ENCODE assay signal across 1 cellular context in genomic region chr16:27786221-27786848, GRCh38.
TF ChIP-seq lines count a peak whose summit lies in the region.

No MANE protein-coding gene starts in this region.

TF ChIP-seq in GM23338, 12 proteins besides CTCF, POLR2A, EP300 and RAD21:
- TF ChIP-seq, protein P1, sequence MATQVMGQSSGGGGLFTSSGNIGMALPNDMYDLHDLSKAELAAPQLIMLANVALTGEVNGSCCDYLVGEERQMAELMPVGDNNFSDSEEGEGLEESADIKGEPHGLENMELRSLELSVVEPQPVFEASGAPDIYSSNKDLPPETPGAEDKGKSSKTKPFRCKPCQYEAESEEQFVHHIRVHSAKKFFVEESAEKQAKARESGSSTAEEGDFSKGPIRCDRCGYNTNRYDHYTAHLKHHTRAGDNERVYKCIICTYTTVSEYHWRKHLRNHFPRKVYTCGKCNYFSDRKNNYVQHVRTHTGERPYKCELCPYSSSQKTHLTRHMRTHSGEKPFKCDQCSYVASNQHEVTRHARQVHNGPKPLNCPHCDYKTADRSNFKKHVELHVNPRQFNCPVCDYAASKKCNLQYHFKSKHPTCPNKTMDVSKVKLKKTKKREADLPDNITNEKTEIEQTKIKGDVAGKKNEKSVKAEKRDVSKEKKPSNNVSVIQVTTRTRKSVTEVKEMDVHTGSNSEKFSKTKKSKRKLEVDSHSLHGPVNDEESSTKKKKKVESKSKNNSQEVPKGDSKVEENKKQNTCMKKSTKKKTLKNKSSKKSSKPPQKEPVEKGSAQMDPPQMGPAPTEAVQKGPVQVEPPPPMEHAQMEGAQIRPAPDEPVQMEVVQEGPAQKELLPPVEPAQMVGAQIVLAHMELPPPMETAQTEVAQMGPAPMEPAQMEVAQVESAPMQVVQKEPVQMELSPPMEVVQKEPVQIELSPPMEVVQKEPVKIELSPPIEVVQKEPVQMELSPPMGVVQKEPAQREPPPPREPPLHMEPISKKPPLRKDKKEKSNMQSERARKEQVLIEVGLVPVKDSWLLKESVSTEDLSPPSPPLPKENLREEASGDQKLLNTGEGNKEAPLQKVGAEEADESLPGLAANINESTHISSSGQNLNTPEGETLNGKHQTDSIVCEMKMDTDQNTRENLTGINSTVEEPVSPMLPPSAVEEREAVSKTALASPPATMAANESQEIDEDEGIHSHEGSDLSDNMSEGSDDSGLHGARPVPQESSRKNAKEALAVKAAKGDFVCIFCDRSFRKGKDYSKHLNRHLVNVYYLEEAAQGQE (IDR thresholded peaks at IDR 0.05; ENCODE audit: unreplicated experiment): no peak
- TF ChIP-seq EZH2phosphoT487 (IDR thresholded peaks at IDR 0.05; ENCODE audit: unreplicated experiment): no peak
- TF ChIP-seq NANOG (IDR thresholded peaks at IDR 0.05; ENCODE audit: borderline replicate concordance): no peak
- no peak for TF ChIP-seq ZNF114 (CRISPR knock-in tag; IDR thresholded peaks at IDR 0.05)
- TF ChIP-seq, protein P2, sequence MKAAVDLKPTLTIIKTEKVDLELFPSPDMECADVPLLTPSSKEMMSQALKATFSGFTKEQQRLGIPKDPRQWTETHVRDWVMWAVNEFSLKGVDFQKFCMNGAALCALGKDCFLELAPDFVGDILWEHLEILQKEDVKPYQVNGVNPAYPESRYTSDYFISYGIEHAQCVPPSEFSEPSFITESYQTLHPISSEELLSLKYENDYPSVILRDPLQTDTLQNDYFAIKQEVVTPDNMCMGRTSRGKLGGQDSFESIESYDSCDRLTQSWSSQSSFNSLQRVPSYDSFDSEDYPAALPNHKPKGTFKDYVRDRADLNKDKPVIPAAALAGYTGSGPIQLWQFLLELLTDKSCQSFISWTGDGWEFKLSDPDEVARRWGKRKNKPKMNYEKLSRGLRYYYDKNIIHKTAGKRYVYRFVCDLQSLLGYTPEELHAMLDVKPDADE (IDR thresholded peaks at IDR 0.05): no peak
- TF ChIP-seq CREB1 (CRISPR knock-in tag; IDR thresholded peaks at IDR 0.05; ENCODE audit: low read depth): no peak
- no peak for TF ChIP-seq POLR2AphosphoS5 (IDR thresholded peaks at IDR 0.05; ENCODE audit: low read depth)
- TF ChIP-seq JUNB (IDR thresholded peaks at IDR 0.05; ENCODE audit: unreplicated experiment): no peak
- TF ChIP-seq EZH2 (IDR thresholded peaks at IDR 0.05; ENCODE audit: low read depth, unreplicated experiment): no peak
- no peak for TF ChIP-seq STAT1 (IDR thresholded peaks at IDR 0.05; ENCODE audit: unreplicated experiment)
- TF ChIP-seq ZNF331 (CRISPR knock-in tag; IDR thresholded peaks at IDR 0.05; ENCODE audit: low read depth): no peak
- no peak for TF ChIP-seq ZNF462 (CRISPR knock-in tag; IDR thresholded peaks at IDR 0.05)
